9 cellular contexts compared by ENCODE assay signal in the genomic region with DNA sequence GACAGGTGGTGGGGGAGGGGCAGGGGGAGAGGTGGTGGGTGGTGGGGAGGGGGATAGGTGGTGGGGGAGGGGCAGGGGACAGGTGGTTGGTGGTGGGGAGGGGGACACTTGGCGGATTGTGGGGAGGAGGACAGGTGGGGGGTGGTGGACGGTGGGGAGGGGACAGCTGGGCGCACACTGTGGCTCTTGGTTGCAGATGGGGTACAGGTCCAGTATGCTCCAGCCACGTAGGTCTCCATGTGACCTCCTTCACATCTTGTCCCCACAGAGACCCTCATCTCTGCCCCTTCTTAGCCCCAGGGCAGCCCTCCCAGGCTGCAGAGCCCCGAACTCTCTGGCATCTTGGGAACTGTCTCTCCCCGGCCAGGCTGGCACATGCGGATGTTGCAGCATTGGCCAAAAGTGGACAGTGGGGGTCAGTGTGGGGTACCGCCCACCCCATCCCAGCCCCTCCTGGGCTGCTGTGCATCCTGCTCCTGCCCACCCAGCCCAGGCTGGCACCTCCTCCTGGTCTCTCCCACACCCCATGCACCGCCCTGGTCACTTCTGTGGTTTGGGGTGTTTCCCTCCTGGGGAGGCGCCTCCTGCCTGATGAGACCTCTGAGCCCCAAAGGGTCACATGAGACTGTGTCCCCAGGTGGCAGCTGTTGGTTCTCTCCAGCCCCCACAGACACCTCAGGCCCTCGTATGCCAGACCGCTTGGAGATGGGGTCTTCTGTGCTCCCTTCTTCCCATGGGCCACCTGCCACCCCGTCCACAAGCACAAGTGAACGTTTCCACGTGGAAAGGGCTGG. TPM values are rescaled to one million over a fixed set of nuclear protein-coding genes. Genes with fewer than 3 reads are reported as not detected.
DNase-seq lines count a peak whose midpoint lies in the region; ATAC-seq, FAIRE-seq and TF ChIP-seq lines count a peak whose summit lies in the region.
"Had no signal": no experiment of that assay in that cellular context is flagged by ENCODE, and none has a peak within 500 bp of the region (broad histone marks: within the 10 kb centered on the region; RNA-seq: fewer than 3 reads in every experiment).

No MANE protein-coding gene starts in this region.

- WGBS in K562 (ENCODE audit: insufficient coverage, low coverage, missing lambda C conversion rate) = 41% methylated on average over 12 of the region's 15 CpGs

- intact Hi-C loops in K562 (cut with micrococcal nuclease) = no loop called here

- no peaks in the 10 kb centered on the region for H3K79me2 ChIP-seq in K562 (ENCODE audit: control insufficient read depth, insufficient read depth, low read length)

- H3K27me3 Mint-ChIP-seq in stimulated activated memory B cell treated with anti-CD40 and anti-IgM and Interleukin-4, amounts not matched to agents 10 μg/mL and 1 μg/mL and 100 μg/mL, for 72 hours = no peaks in the 10 kb centered on the region

- H2AFZ ChIP-seq in K562 (ENCODE audit: low read depth, low read length) = peak overlapping the region; percentile 56

- CTCF ChIA-PET in HEK293 (lab: Yijun Ruan, JAX) (interaction anchor here (0.6 to 1.0 kb wide), 3 partner anchors 17 to 258 kb away, joined by 3 to 4 read pairs (median 3); no protein-coding TSS in a partner anchor), K562 (lab: Yijun Ruan, JAX; ENCODE audit: low intra/inter-chr PET ratio) (no interaction called here)

- no peak for FAIRE-seq in K562 (lab: Jason Lieb, UNC)

- H4K20me1 ChIP-seq in K562 (replicated peaks; ENCODE audit: control insufficient read depth, insufficient read depth, low read length) = no peaks in the 10 kb centered on the region

- no peak overlapping the region for H3K4me2 ChIP-seq in K562 (ENCODE audit: insufficient read depth, low read length)

- no peaks in the 10 kb centered on the region for H3K36me3 Mint-ChIP-seq in stimulated activated memory B cell treated with anti-CD40 and anti-IgM and Interleukin-4, amounts not matched to agents 10 μg/mL and 1 μg/mL and 100 μg/mL, for 72 hours

- TF ChIP-seq CTCF in HEK293 (tag by site-specific recombination; IDR thresholded peaks at IDR 0.05) (no peak), K562 (IDR thresholded peaks at IDR 0.05 in 2 of 3, conservative IDR thresholded peaks at IDR 0.05 in 1 of 3; ENCODE audit: insufficient read depth in 2 of 3, low read depth in 1 of 3, low read length in 3 of 3) (0 out of 6 replicates have a peak, but pooled peaks of 1 of the 3 experiments have one; percentile 15)

- no peaks in the 10 kb centered on the region for H3K9me1 ChIP-seq in K562 (ENCODE audit: control insufficient read depth, insufficient read depth, low read length)

- peaks cover 4 to 13% of the 10 kb centered on the region in 2 experiments; a peak in 4 of 5 replicates for H3K27me3 ChIP-seq in K562 (ENCODE audit: control insufficient read depth in 2 of 2, insufficient read depth in 2 of 2, low read length in 2 of 2)
- no peaks in the 10 kb centered on the region for H3K27me3 ChIP-seq in HAP-1 (ENCODE audit: low read depth)

- H3K4me3 ChIP-seq in HEK293 (ENCODE audit: low read depth, low read length) (no peak overlapping the region), K562 (no peak overlapping the region), HAP-1 (no peak overlapping the region)

- peak overlapping the region; percentile 60 for H3K4me3 Mint-ChIP-seq in stimulated activated memory B cell treated with anti-CD40 and anti-IgM and Interleukin-4, amounts not matched to agents 10 μg/mL and 1 μg/mL and 100 μg/mL, for 72 hours

- no peak overlapping the region for H3K27ac ChIP-seq in HEK293 (ENCODE audit: extremely low read depth, low read depth, low read length)
- H3K27ac ChIP-seq in K562 (ENCODE audit: extremely low read depth, low read depth, low read length) = no peak overlapping the region

- H3K36me3 ChIP-seq in HEK293 (ENCODE audit: control insufficient read depth in 2 of 2, insufficient read depth in 1 of 2, low read length in 2 of 2) = no peaks in the 10 kb centered on the region
- no peaks in the 10 kb centered on the region for H3K36me3 ChIP-seq in K562 (ENCODE audit: control insufficient read depth, insufficient read depth, low read length)
- no peaks in the 10 kb centered on the region for H3K36me3 ChIP-seq in HAP-1 (replicated peaks)

- peak overlapping the region; percentile 76 for H3K27ac Mint-ChIP-seq in stimulated activated memory B cell treated with anti-CD40 and anti-IgM and Interleukin-4, amounts not matched to agents 10 μg/mL and 1 μg/mL and 100 μg/mL, for 72 hours

- ATAC-seq in K562 = no peak
- ATAC-seq in stimulated activated memory B cell treated with anti-CD40 and anti-IgM and Interleukin-4, amounts not matched to agents 10 μg/mL and 1 μg/mL and 100 μg/mL, for 72 hours = peak; percentile 34

- peak; percentile 67 for DNase-seq in activated CD8-positive, alpha-beta memory T cell treated with anti-CD3 and anti-CD28 coated beads for 24 hours
- no peak for DNase-seq in activated CD8-positive, alpha-beta memory T cell treated with anti-CD3 and anti-CD28 coated beads, Interleukin-2, amount 50 U/mL, for 48 hours
- no peak for DNase-seq in K562 (ENCODE audit: extremely low read depth in 1 of 4, low spot score in 3 of 4)
- DNase-seq in HAP-1 (ENCODE audit: low spot score in 2 of 2) = no peak
- no peak for DNase-seq in D341Med (ENCODE audit: low spot score)
- no peak for DNase-seq in putamen (ENCODE audit: low spot score)
- DNase-seq: NCI-H526 had no signal

- H3K9me3 ChIP-seq in HEK293 (ENCODE audit: control insufficient read depth, insufficient read depth, low read depth, low read length) (no peaks in the 10 kb centered on the region), K562 (replicated peaks; ENCODE audit: control insufficient read depth, insufficient read depth, low read depth, low read length) (no peaks in the 10 kb centered on the region), HAP-1 (no peaks in the 10 kb centered on the region)

- no TSS peak for BruUV-seq in K562 (replicated peaks; lab: Mats Ljungman, UMichigan)

- no peak for TF ChIP-seq RAD21 in K562 (CRISPR knock-in tag; conservative IDR thresholded peaks at IDR 0.05 in 1 of 2, IDR thresholded peaks at IDR 0.05 in 1 of 2)

- 0 out of 4 replicates have a peak overlapping the region, but pooled peaks of 1 of the 2 experiments have one; percentile 7 for H3K9ac ChIP-seq in K562 (ENCODE audit: insufficient read depth in 1 of 2, low read depth in 2 of 2, low read length in 2 of 2)

- POLR2A ChIA-PET in HEK293 (lab: Yijun Ruan, JAX) (no interaction called here), K562 (lab: Yijun Ruan, JAX) (interaction anchor here (0.8 kb wide), 1 partner anchor 9 kb away, joined by 3 read pairs; no protein-coding TSS in a partner anchor)

- H3K4me1 ChIP-seq in HEK293 (ENCODE audit: control insufficient read depth, insufficient read depth, low read length) = peaks cover 4% of the 10 kb centered on the region; the same call in 1 of the 2 replicates
- peaks cover 13 to 44% of the 10 kb centered on the region in 2 experiments; a peak in 3 of 5 replicates for H3K4me1 ChIP-seq in K562 (replicated peaks in 1 of 2; ENCODE audit: control insufficient read depth in 2 of 2, insufficient read depth in 2 of 2, low read length in 2 of 2)
- no peaks in the 10 kb centered on the region for H3K4me1 ChIP-seq in HAP-1

- no peaks in the 10 kb centered on the region for H3K9me3 Mint-ChIP-seq in stimulated activated memory B cell treated with anti-CD40 and anti-IgM and Interleukin-4, amounts not matched to agents 10 μg/mL and 1 μg/mL and 100 μg/mL, for 72 hours

- peaks cover 49% of the 10 kb centered on the region for H3K4me1 Mint-ChIP-seq in stimulated activated memory B cell treated with anti-CD40 and anti-IgM and Interleukin-4, amounts not matched to agents 10 μg/mL and 1 μg/mL and 100 μg/mL, for 72 hours

- TF ChIP-seq EP300 in K562 (IDR thresholded peaks at IDR 0.05; ENCODE audit: low read length) = no peak

- in situ Hi-C loops in K562 (cut with MboI) = no loop called here
- in situ Hi-C loops in HAP-1 (cut with MboI; ENCODE audit: low sequenced_read_pairs) = no loop called here

- TF ChIP-seq POLR2A in K562 (conservative IDR thresholded peaks at IDR 0.05) = no peak

TF ChIP-seq in HEK293, 187 proteins besides CTCF, POLR2A, EP300 and RAD21 (continues in another document):
- TF ChIP-seq ZNF146 (tag by site-specific recombination; IDR thresholded peaks at IDR 0.05) = no peak
- TF ChIP-seq ZNF169 (tag by site-specific recombination; IDR thresholded peaks at IDR 0.05) = no peak
- TF ChIP-seq ZSCAN16 (tag by site-specific recombination; IDR thresholded peaks at IDR 0.05) = no peak
- peak; percentile 56 for TF ChIP-seq KLF1 (tag by site-specific recombination; IDR thresholded peaks at IDR 0.05)
- peak; percentile 16; the same call in 1 of the 2 replicates for TF ChIP-seq ZFHX2 (tag by site-specific recombination; conservative IDR thresholded peaks at IDR 0.05)

RNA-seq across cellular contexts. Expression of a gene that starts 7.6 kb away (rescaled TPM):
- total RNA-seq in K562 (2011; cell fraction: chromatin; rRNA removed; ENCODE audit: low replicate concordance) = 43.8 and 108 TPM in 2 replicates
- 90.5 and 93.4 TPM in 2 replicates for total RNA-seq in K562 (2011; cell fraction: nucleolus; rRNA removed)
- 52.4 and 63.7 TPM in 2 replicates for total RNA-seq in K562 (2011; cell fraction: nucleoplasm; rRNA removed)
- total RNA-seq in K562 (2014; rRNA removed) (34.7 and 41.3 TPM in 2 replicates), K562 (2014; rRNA removed; fragmentation: Illumina TruSeq; extraction: Trizol) (8.0 and 8.7 TPM in 2 replicates), K562 (2015; rRNA removed; fragmentation: Illumina TruSeq; extraction: Trizol) (18.8 and 21.4 TPM in 2 replicates), K562 (2021) (88.7 and 91.3 TPM in 2 replicates)
- polyA plus RNA-seq in K562 (2011; rRNA removed) (11.5 and 24.6 TPM in 2 replicates), K562 (2014; fragmentation: Illumina TruSeq; extraction: Trizol) (12.0 and 24.5 TPM in 2 replicates), K562 (2014; fragmentation: Nextera tagmentation; extraction: Ambion mirVana) (1 to 10 TPM in 1 of 2 experiments, under 1 TPM in 1; 0.65 to 2.3 TPM), K562 (2014; rRNA removed) (36.6 and 50.8 TPM in 2 replicates)
- polyA plus RNA-seq in K562 (2011; cell fraction: cytosol; rRNA removed) = 20.4 and 78.6 TPM in 2 replicates
- 49.9 and 126 TPM in 2 replicates for polyA plus RNA-seq in K562 (2011; cell fraction: nucleus; rRNA removed)
- 20.5 and 34.6 TPM in 2 replicates for polyA plus RNA-seq in K562 (2012)
- 11.9 and 16.0 TPM in 2 replicates for polyA minus RNA-seq in K562 (2011; rRNA and poly(A)+ RNA removed)
- 41.4 and 45.6 TPM in 2 replicates for polyA minus RNA-seq in K562 (2011; cell fraction: cytosol; rRNA and poly(A)+ RNA removed)
- polyA minus RNA-seq in K562 (2011; cell fraction: nucleus; rRNA and poly(A)+ RNA removed) = 23.3 TPM in 2 replicates
